ENCODE assay signal across 8 cellular contexts in the genomic region with DNA sequence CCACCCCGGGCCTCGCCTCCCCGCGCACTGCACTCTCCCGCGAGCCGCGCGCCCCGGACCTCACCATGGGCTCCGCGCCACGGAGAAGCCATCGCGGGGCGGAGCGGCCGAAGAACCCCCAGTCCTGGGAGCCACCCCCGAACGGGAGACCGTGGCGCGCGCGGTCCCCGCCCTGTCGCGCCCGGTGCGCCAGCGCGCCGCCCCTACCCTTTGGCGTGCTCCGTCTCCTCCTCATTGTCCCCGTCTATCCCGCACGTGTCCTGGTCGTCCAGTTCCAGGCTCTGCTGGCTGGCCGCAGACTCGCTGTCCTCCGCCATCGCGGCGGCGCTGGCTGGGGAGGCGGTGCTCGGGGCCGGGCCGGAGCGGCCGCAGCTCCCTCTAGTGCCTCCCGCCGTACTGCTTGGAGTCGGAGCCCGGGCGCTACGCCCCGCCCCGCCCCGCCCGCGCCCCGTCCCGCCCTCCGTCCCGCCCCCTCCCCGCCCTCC. TPM values are rescaled to one million over a fixed set of nuclear protein-coding genes. Genes with fewer than 3 reads are reported as not detected.
DNase-seq lines count a peak whose midpoint lies in the region; ATAC-seq and TF ChIP-seq lines count a peak whose summit lies in the region.

Gene NMT2 (minus strand): TSS at position 398 of the 485 bp plus-strand sequence. CDS start 81 bp downstream, at position 317.

- intact Hi-C loops in CD4-positive, alpha-beta T cell (cut with DNase I, micrococcal nuclease) = loop anchor here (1.0 to 10.0 kb wide), 7 partner anchors 20 to 1824 kb away; partner anchors contain the start of genes FAM171A1 (in 1 of the 2), MEIG1 (in 1 of the 2), PTER (in 1 of the 2) and RPP38 (in 1 of the 2)

- peak; percentile 68 for ATAC-seq in CD4-positive, alpha-beta T cell (ENCODE audit: poor library complexity)
- ATAC-seq in GM18520 (IDR thresholded peaks at IDR 0.05; ENCODE audit: unreplicated experiment) (peak; percentile 94), HG02970 (IDR thresholded peaks at IDR 0.05; ENCODE audit: low FRiP score, unreplicated experiment) (peak; percentile 90)

- H3K4me1 Mint-ChIP-seq in CD4-positive, alpha-beta T cell (ENCODE audit: low read depth) = peaks cover 76% of the 10 kb centered on the region
- H3K4me1 Mint-ChIP-seq in nephron = peaks cover 45% of the 10 kb centered on the region

- peak within 1 kb of the TSS; percentile 62 for H3K4me3 ChIP-seq in fibroblast of mammary gland (ENCODE audit: control insufficient read depth, low read depth, low read length)

- peaks cover 16% of the 10 kb centered on the region for H3K36me3 Mint-ChIP-seq in CD4-positive, alpha-beta T cell (ENCODE audit: low read depth)
- H3K36me3 Mint-ChIP-seq in nephron (ENCODE audit: low read depth) = no peaks in the 10 kb centered on the region

- peak within 1 kb of the TSS; percentile 99 for H3K4me3 Mint-ChIP-seq in CD4-positive, alpha-beta T cell
- peak within 1 kb of the TSS; percentile 96 to 97 (median 96) for H3K4me3 Mint-ChIP-seq in nephron

- POLR2A ChIA-PET in CD4-positive, alpha-beta T cell (lab: Charles Lee) = interaction anchor here (0.6 to 3.7 kb wide), 17 partner anchors 15 to 86 kb away, joined by 3 to 40 read pairs (median 4); no protein-coding TSS in a partner anchor

- CTCF ChIA-PET in CD4-positive, alpha-beta T cell (lab: Charles Lee) = interaction anchor here (0.5 to 2.1 kb wide), 7 partner anchors 13 to 196 kb away, joined by 3 to 9 read pairs (median 4); partner anchors contain the start of gene RPP38

- no peak for DNase-seq in CD4-positive, alpha-beta T cell
- peak; percentile 89 for DNase-seq in NCI-H146 treated with DMSO at 0.1 percent for 48 hours (lab: John Stamatoyannopoulos, UW; ENCODE audit: unreplicated experiment)
- no peak for DNase-seq in fibroblast of mammary gland (ENCODE audit: low read depth)
- no peak for DNase-seq in activated effector memory CD4-positive, alpha-beta T cell treated with Interleukin-2 at 50 U/mL for 16 hours

- peak within 1 kb of the TSS; percentile 56 for H3K27ac ChIP-seq in CD4-positive, alpha-beta T cell (ENCODE audit: low read depth, low read length)
- H3K27ac ChIP-seq in VCaP = peak within 1 kb of the TSS; percentile 85

- TF ChIP-seq CTCF in CD4-positive, alpha-beta T cell (IDR thresholded peaks at IDR 0.05) = peak; percentile 22
- TF ChIP-seq CTCF in VCaP (conservative IDR thresholded peaks at IDR 0.05) (peak; percentile 42), fibroblast of mammary gland (conservative IDR thresholded peaks at IDR 0.05; ENCODE audit: control insufficient read depth, insufficient read depth, low read depth, low read length) (no peak), nephron (IDR thresholded peaks at IDR 0.05; ENCODE audit: unreplicated experiment in 3 of 3) (peak in 2 of 3 experiments; percentile 5 to 36)

- no peaks in the 10 kb centered on the region for H3K9me3 ChIP-seq in CD4-positive, alpha-beta T cell (ENCODE audit: control insufficient read depth, low read length)

- no peaks in the 10 kb centered on the region for H3K27me3 ChIP-seq in CD4-positive, alpha-beta T cell (ENCODE audit: control insufficient read depth, insufficient read depth, low read length)

- no peaks in the 10 kb centered on the region for H3K27me3 Mint-ChIP-seq in CD4-positive, alpha-beta T cell
- no peaks in the 10 kb centered on the region for H3K27me3 Mint-ChIP-seq in nephron (ENCODE audit: low read depth)

- H3K27ac Mint-ChIP-seq in CD4-positive, alpha-beta T cell = peak within 1 kb of the TSS; percentile 94
- peak within 1 kb of the TSS; percentile 65 to 93 (median 92) for H3K27ac Mint-ChIP-seq in nephron

- no peaks in the 10 kb centered on the region for H3K9me3 Mint-ChIP-seq in CD4-positive, alpha-beta T cell
- H3K9me3 Mint-ChIP-seq in nephron = no peaks in the 10 kb centered on the region

RNA-seq across cellular contexts. Expression of gene NMT2, which starts in this region (rescaled TPM):
- 10 to 100 TPM; 23.4 to 28.1 TPM for total RNA-seq in CD4-positive, alpha-beta T cell
